Comparison of ENCODE assay signal across 8 cellular contexts in the genomic region with DNA sequence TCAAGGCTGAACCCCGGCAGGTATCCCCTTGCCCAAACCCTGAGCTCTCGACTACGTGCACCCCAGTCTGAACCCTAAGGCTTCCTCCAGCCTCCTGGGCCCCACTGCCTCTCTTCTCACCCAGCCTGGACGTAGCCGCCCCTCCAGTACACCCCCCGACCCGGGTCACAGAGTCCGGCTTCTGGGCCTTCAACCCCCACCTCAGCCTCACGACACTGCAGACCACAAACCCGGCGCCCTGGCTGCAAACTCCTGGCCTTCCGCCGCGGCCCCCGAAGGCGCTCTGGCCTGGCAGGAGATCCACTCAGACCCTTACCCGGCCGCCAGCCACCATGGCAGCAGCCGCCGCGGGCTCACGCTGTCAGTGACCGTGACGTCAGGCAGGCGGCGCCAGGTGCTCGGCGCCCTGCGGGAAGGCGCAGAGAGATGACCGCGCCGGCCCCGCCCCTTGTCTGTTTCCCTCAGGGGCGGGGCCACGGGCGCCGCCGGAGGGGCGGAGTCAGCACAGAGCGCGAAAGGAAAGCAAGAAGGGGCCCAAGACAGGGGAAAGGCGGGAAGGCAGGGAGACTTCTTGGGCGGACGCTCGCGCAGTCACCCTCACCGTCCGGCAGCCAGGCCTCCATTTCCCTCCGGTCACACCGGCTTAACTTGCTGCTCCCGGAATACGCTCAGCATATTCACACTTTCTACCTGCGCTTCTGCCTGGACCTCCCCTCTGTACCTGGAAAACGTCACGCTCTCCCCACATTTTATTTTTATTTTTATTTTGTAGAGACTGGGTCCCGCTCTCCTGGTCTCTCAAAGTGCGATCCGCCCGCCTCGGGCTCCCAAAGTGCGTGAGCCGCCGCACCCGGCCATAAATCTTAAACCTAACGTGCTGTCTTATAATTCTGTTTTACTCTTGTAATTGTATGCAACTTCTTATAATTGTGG. TPM values are rescaled to one million over a fixed set of nuclear protein-coding genes. Genes with fewer than 3 reads are reported as not detected.
DNase-seq lines count a peak whose midpoint lies in the region; ATAC-seq and TF ChIP-seq lines count a peak whose summit lies in the region.

A gene with protein sequence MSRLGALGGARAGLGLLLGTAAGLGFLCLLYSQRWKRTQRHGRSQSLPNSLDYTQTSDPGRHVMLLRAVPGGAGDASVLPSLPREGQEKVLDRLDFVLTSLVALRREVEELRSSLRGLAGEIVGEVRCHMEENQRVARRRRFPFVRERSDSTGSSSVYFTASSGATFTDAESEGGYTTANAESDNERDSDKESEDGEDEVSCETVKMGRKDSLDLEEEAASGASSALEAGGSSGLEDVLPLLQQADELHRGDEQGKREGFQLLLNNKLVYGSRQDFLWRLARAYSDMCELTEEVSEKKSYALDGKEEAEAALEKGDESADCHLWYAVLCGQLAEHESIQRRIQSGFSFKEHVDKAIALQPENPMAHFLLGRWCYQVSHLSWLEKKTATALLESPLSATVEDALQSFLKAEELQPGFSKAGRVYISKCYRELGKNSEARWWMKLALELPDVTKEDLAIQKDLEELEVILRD (minus strand): TSS at position 372 of the 933 bp plus-strand sequence. CDS start 471 bp downstream, outside the sequence.

- DNase-seq in NCI-H146 (lab: John Stamatoyannopoulos, UW) (peak; percentile 88), T-cell (peak; percentile 83 to 95 (median 91)), adipocyte (ENCODE audit: low read depth) (peak; percentile 99), cardiac muscle cell (ENCODE audit: low read depth in 1 of 2, low spot score in 1 of 2) (peak; percentile 95 to 97), posterior cingulate gyrus (peak; percentile 81 to 99 (median 90)), type B pancreatic cell (ENCODE audit: extremely low spot score, unreplicated experiment) (peak; percentile 97)

- intact Hi-C loops in posterior cingulate gyrus (cut with DNase I) = loop anchor here (1.0 to 10.0 kb wide), 2 partner anchors 52 to 190 kb away; a partner anchor contains a TSS

- H3K4me1 Mint-ChIP-seq in T-cell (peaks cover 26 to 35% (median 34%) of the 10 kb centered on the region in 3 donors), type B pancreatic cell (ENCODE audit: unreplicated experiment) (peaks cover 18% of the 10 kb centered on the region)

- H3K4me1 ChIP-seq in adipocyte (ENCODE audit: control insufficient read depth, insufficient read depth, low read length) = peaks cover 10% of the 10 kb centered on the region
- no peaks in the 10 kb centered on the region for H3K4me1 ChIP-seq in cardiac muscle cell (ENCODE audit: low read depth)

- H3K27me3 ChIP-seq in adipocyte (replicated peaks; ENCODE audit: control insufficient read depth, insufficient read depth, low read length) (no peaks in the 10 kb centered on the region), cardiac muscle cell (no peaks in the 10 kb centered on the region)

- H3K36me3 Mint-ChIP-seq in T-cell = peaks cover 14% of the 10 kb centered on the region
- no peaks in the 10 kb centered on the region for H3K36me3 Mint-ChIP-seq in type B pancreatic cell

- H3K9ac ChIP-seq in adipocyte (ENCODE audit: low read length) = peak within 1 kb of the TSS; percentile 96

- H3K27ac ChIP-seq in cardiac muscle cell = peak within 1 kb of the TSS; percentile 76

- H3K27me3 Mint-ChIP-seq in T-cell (no peaks in the 10 kb centered on the region), type B pancreatic cell (no peaks in the 10 kb centered on the region)

- H3K4me3 ChIP-seq in GM12875 (ENCODE audit: low read depth, low read length) = peak within 1 kb of the TSS; percentile 93
- H3K4me3 ChIP-seq in adipocyte (ENCODE audit: low read length) = peak within 1 kb of the TSS; percentile 97
- H3K4me3 ChIP-seq in cardiac muscle cell = peak within 1 kb of the TSS; percentile 77

- H3K4me3 Mint-ChIP-seq in T-cell (peak within 1 kb of the TSS; percentile 89 to 95 (median 90)), type B pancreatic cell (peak within 1 kb of the TSS; percentile 92)

- CTCF ChIA-PET in T-cell (lab: Charles Lee) = interaction anchor here in 1 of 2 donors (0.6 kb wide), 1 partner anchor 103 kb away, joined by 3 read pairs; no protein-coding TSS in a partner anchor

- H3K9me3 Mint-ChIP-seq in T-cell (no peaks in the 10 kb centered on the region), type B pancreatic cell (no peaks in the 10 kb centered on the region)

- H3K27ac Mint-ChIP-seq in T-cell (peak within 1 kb of the TSS; percentile 91 to 97), type B pancreatic cell (peak within 1 kb of the TSS; percentile 99)

- H3K36me3 ChIP-seq in adipocyte (ENCODE audit: control insufficient read depth, insufficient read depth, low read length, severe bottlenecking) (peaks cover 17% of the 10 kb centered on the region), cardiac muscle cell (peaks cover 6% of the 10 kb centered on the region)

- H3K9me3 ChIP-seq in adipocyte (ENCODE audit: control insufficient read depth, low read length) = no peaks in the 10 kb centered on the region
- H3K9me3 ChIP-seq in cardiac muscle cell (ENCODE audit: low read depth) = no peaks in the 10 kb centered on the region

- peak; percentile 89 for ATAC-seq in HG02763 (IDR thresholded peaks at IDR 0.05; ENCODE audit: unreplicated experiment)
- ATAC-seq in T-cell (replicated peaks in 1 of 4) = peak; percentile 96 to 98 (median 97)

- POLR2A ChIA-PET in T-cell (lab: Charles Lee) = no interaction called here

- TF ChIP-seq CTCF in GM12875 (IDR thresholded peaks at IDR 0.05; ENCODE audit: borderline replicate concordance, insufficient read depth, low read depth, low read length) (no peak), cardiac muscle cell (IDR thresholded peaks at IDR 0.05; ENCODE audit: low read depth, low read length) (no peak), type B pancreatic cell (conservative IDR thresholded peaks at IDR 0.05) (no peak)

RNA-seq across cellular contexts. Expression of the gene that starts here (rescaled TPM):
- total RNA-seq in T-cell (10 to 100 TPM; 23.9 to 32.3 (median 26.9) TPM), cardiac muscle cell (16.8 and 21.1 TPM in 2 replicates), type B pancreatic cell (ENCODE audit: low replicate concordance) (30.4 and 32.0 TPM in 2 replicates)
- 24.5 and 28.6 TPM in 2 replicates for polyA plus RNA-seq in cardiac muscle cell

Comparison
In these comparisons a context has a peak if more than half of its experiments do, and no peak if none do; other contexts are left out.
1. Peak in every context shown above with its lines: DNase-seq, ATAC-seq, H3K4me3 ChIP-seq and H3K27ac ChIP-seq.